1 cellular context compared by ENCODE assay signal in genomic region chr17:7179317-7180254, GRCh38.
TF ChIP-seq lines count a peak whose summit lies in the region.

ASGR1 (minus strand) TSS chr17:7179370; CDS start chr17:7178563, 807 bp downstream.

TF ChIP-seq in GM23338, 12 proteins besides CTCF, POLR2A, EP300 and RAD21 (continued from another document):
- TF ChIP-seq REST (IDR thresholded peaks at IDR 0.05; ENCODE audit: unreplicated experiment) (no peak), POLR2AphosphoS5 (IDR thresholded peaks at IDR 0.05; ENCODE audit: low read depth) (no peak), EZH2phosphoT487 (IDR thresholded peaks at IDR 0.05; ENCODE audit: unreplicated experiment) (no peak), ZNF331 (CRISPR knock-in tag; IDR thresholded peaks at IDR 0.05; ENCODE audit: low read depth) (no peak), EZH2 (IDR thresholded peaks at IDR 0.05; ENCODE audit: low read depth, unreplicated experiment) (no peak)
